In genomic region chr15:75727851-75728715, GRCh38 we compare ENCODE assay signal across 8 cellular contexts. TPM values are rescaled to one million over a fixed set of nuclear protein-coding genes. Genes with fewer than 3 reads are reported as not detected.
A peak's percentile ranks its signal among the peaks of the same experiment; 100 is the strongest.
DNase-seq lines count a peak whose midpoint lies in the region; ATAC-seq and TF ChIP-seq lines count a peak whose summit lies in the region.

No MANE protein-coding gene starts in this region.

- H3K4ac ChIP-seq in mesenchymal stem cell (ENCODE audit: low read depth in 1 of 2, low read length in 2 of 2) = no peak overlapping the region

- H3K9ac ChIP-seq in Loucy (ENCODE audit: low read depth, low read length, poor library complexity, severe bottlenecking) = no peak overlapping the region
- H3K9ac ChIP-seq in mesenchymal stem cell (ENCODE audit: low read length) = no peak overlapping the region

- H3K9me3 ChIP-seq in Loucy (ENCODE audit: insufficient read depth, low read depth, low read length) (no peaks in the 10 kb centered on the region), mesenchymal stem cell (ENCODE audit: control insufficient read depth, low read length) (no peaks in the 10 kb centered on the region)

- H3K18ac ChIP-seq in mesenchymal stem cell (ENCODE audit: low read depth in 1 of 2, low read length in 2 of 2) = no peak overlapping the region

- H4K8ac ChIP-seq in mesenchymal stem cell (ENCODE audit: low read length) = peak overlapping the region; percentile 19

- no peaks in the 10 kb centered on the region for H3K9me2 ChIP-seq in Loucy (replicated peaks; ENCODE audit: low read depth, low read length)

- no peak overlapping the region for H3K14ac ChIP-seq in mesenchymal stem cell (ENCODE audit: low read length in 2 of 2)

- no peak overlapping the region for H3K4me2 ChIP-seq in Loucy (ENCODE audit: low read depth, low read length, poor library complexity, severe bottlenecking)
- H3K4me2 ChIP-seq in mesenchymal stem cell (ENCODE audit: low read length, poor library complexity, severe bottlenecking) = no peak overlapping the region

- H3K27me3 ChIP-seq in Loucy (ENCODE audit: insufficient read depth, low read length, poor library complexity, severe bottlenecking) (no peaks in the 10 kb centered on the region), mesenchymal stem cell (ENCODE audit: control insufficient read depth in 1 of 2, insufficient read depth in 1 of 2, low read length in 2 of 2) (no peaks in the 10 kb centered on the region)

- H4K20me1 ChIP-seq in Loucy (ENCODE audit: insufficient read depth, low read length, poor library complexity, severe bottlenecking) = no peaks in the 10 kb centered on the region

- DNase-seq in DMS79 (lab: John Stamatoyannopoulos, UW) (peak; percentile 8), mesenchymal stem cell (peak; percentile 41), amniotic stem cell (lab: John Stamatoyannopoulos, UW) (no peak)
- DNase-seq in activated CD4-positive, CD25-positive, alpha-beta regulatory T cell treated with anti-CD3 and anti-CD28 coated beads, Interleukin-2, amount 50 U/mL, for 16 hours (ENCODE audit: low read depth, low spot score) = peak; percentile 44
- DNase-seq in central memory CD4-positive, alpha-beta T cell = peak; percentile 61
- peak; percentile 36 to 54 for DNase-seq in stimulated activated CD8-positive, alpha-beta memory T cell treated with anti-CD3 and anti-CD28 coated beads, Interleukin-7, amount 100 ng/mL, for 1 hour (ENCODE audit: low read depth in 2 of 2)

- peaks cover 4% of the 10 kb centered on the region for H3K79me1 ChIP-seq in mesenchymal stem cell (replicated peaks; ENCODE audit: low read length, poor library complexity, severe bottlenecking)

- peak; percentile 72 for TF ChIP-seq CTCF in Loucy (conservative IDR thresholded peaks at IDR 0.05; ENCODE audit: low read length)

- WGBS in mesenchymal stem cell = 78% methylated on average over 14 of the region's 17 CpGs

- H3K4me3 ChIP-seq in Loucy (ENCODE audit: low read length, poor library complexity, severe bottlenecking) = no peak overlapping the region
- no peak overlapping the region for H3K4me3 ChIP-seq in mesenchymal stem cell (ENCODE audit: insufficient read depth in 1 of 2, low read depth in 1 of 2, low read length in 2 of 2)

- H3K36me3 ChIP-seq in Loucy (ENCODE audit: insufficient read depth, low read length) = no peaks in the 10 kb centered on the region
- H3K36me3 ChIP-seq in mesenchymal stem cell (ENCODE audit: control insufficient read depth in 1 of 2, insufficient read depth in 2 of 2, low read depth in 1 of 2, low read length in 2 of 2) = no peaks in the 10 kb centered on the region

- H2BK15ac ChIP-seq in mesenchymal stem cell (ENCODE audit: low read depth, poor library complexity, severe bottlenecking) = peak overlapping the region; percentile 44

- peaks cover 4% of the 10 kb centered on the region for H3K4me1 ChIP-seq in Loucy (ENCODE audit: insufficient read depth, low read length, poor library complexity, severe bottlenecking)
- peaks cover 22% of the 10 kb centered on the region for H3K4me1 ChIP-seq in mesenchymal stem cell (ENCODE audit: control insufficient read depth, insufficient read depth, low read depth, low read length)

- H3K27ac ChIP-seq in mesenchymal stem cell (ENCODE audit: low read length, poor library complexity, severe bottlenecking) = no peak overlapping the region

- no peak overlapping the region for H2BK120ac ChIP-seq in mesenchymal stem cell (ENCODE audit: low read depth, low read length)

- H2BK12ac ChIP-seq in mesenchymal stem cell (ENCODE audit: low read length in 2 of 2) = peak overlapping the region; percentile 6 to 19

- no peak overlapping the region for H4K91ac ChIP-seq in mesenchymal stem cell (ENCODE audit: low read length)

- no peaks in the 10 kb centered on the region for H3K79me2 ChIP-seq in Loucy (ENCODE audit: insufficient read depth, low read length)

- H2AK5ac ChIP-seq in mesenchymal stem cell (ENCODE audit: low read length, severe bottlenecking) = no peak overlapping the region

- ATAC-seq in HG03354 (IDR thresholded peaks at IDR 0.05; ENCODE audit: poor library complexity, severe bottlenecking, unreplicated experiment) = no peak

- H2AFZ ChIP-seq in Loucy (ENCODE audit: low read length) = no peak overlapping the region
- H2AFZ ChIP-seq in mesenchymal stem cell (ENCODE audit: low read depth, low read length) = no peak overlapping the region

- no peaks in the 10 kb centered on the region for H3F3A ChIP-seq in Loucy (ENCODE audit: low read depth)

- H2BK5ac ChIP-seq in mesenchymal stem cell (ENCODE audit: low read depth, low read length, poor library complexity, severe bottlenecking) = no peak overlapping the region

- H3K23ac ChIP-seq in mesenchymal stem cell (ENCODE audit: low read length in 2 of 2) = no peak overlapping the region

RNA-seq across cellular contexts. Expression of gene CSPG4, which starts 15.4 kb away (rescaled TPM):
- 12.4 TPM for polyA plus RNA-seq in mesenchymal stem cell (2013, experiment 1 of 2)
- polyA plus RNA-seq in mesenchymal stem cell (2013, experiment 2 of 2) = 11.3 TPM
